In the genomic region with DNA sequence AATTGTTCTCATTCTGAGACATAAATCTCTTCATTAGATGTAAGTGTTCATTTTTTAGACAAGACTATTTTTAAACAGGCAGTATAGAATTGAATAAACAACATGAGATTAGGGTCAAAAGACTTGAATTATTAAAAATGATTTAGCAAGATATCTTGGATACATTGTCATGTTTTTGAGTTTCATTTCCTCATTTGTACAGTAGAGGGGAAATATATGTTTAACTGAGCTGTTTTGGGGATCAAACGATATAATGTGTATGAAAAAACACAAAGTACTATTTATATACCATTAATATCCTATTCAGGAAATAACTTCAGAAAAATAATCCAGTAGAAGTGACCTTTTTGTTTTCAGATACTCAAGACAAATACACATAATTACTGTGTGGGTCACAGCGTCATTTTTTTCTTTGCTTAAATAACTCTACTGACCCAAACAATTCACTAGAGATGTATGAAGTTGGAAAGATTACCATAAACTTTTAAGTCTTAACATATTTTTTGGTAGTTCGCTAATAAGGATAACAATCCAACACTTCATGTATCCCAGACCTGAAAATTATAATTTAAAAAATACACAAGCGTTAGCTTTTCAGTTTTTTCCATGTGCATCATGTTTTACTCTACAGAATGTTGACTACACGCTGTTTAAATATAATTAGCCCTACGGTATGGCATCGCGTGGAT, we compare ENCODE assay signal across 10 cellular contexts. TPM values are rescaled to one million over a fixed set of nuclear protein-coding genes. Genes with fewer than 3 reads are reported as not detected.
DNase-seq lines count a peak whose midpoint lies in the region; ATAC-seq, FAIRE-seq and TF ChIP-seq lines count a peak whose summit lies in the region.
"Had no signal": no experiment of that assay in that cellular context is flagged by ENCODE, and none has a peak within 500 bp of the region (broad histone marks: within the 10 kb centered on the region; RNA-seq: fewer than 3 reads in every experiment).

No MANE protein-coding gene starts in this region.

- peaks cover 1% of the 10 kb centered on the region for H3K9me3 Mint-ChIP-seq in activated CD8-positive, alpha-beta T cell treated with anti-CD3 and anti-CD28 coated beads for 36 hours

- H3K9ac ChIP-seq in iPS-15b (ENCODE audit: low read depth, low read length) (no peak overlapping the region), smooth muscle cell (ENCODE audit: low read depth) (peak overlapping the region; percentile 91)

- POLR2A ChIA-PET in activated CD8-positive, alpha-beta T cell treated with anti-CD3 and anti-CD28 coated beads for 36 hours (lab: Charles Lee), result no interaction called here

- peak overlapping the region; percentile 95 for H2AFZ ChIP-seq in smooth muscle cell (ENCODE audit: low read depth)

- 41% methylated on average over 8 of the region's 8 CpGs for WGBS in smooth muscle cell (ENCODE audit: low lambda C conversion rate)

- H3K4me2 ChIP-seq in smooth muscle cell, result peak overlapping the region; percentile 85

- H3K4me1 ChIP-seq in iPS-15b (ENCODE audit: control insufficient read depth, insufficient read depth, low read length) (peaks cover 9% of the 10 kb centered on the region), smooth muscle cell (ENCODE audit: low read depth) (peaks cover 31% of the 10 kb centered on the region)

- FAIRE-seq in RCC 7860 (lab: Jason Lieb, UNC), result no peak
- no peak for FAIRE-seq in GM12892 (lab: Jason Lieb, UNC)

- peaks cover 5% of the 10 kb centered on the region for H3K36me3 Mint-ChIP-seq in activated CD8-positive, alpha-beta T cell treated with anti-CD3 and anti-CD28 coated beads for 36 hours (ENCODE audit: low read depth)

- peaks cover 4% of the 10 kb centered on the region for H3K4me1 Mint-ChIP-seq in activated CD8-positive, alpha-beta T cell treated with anti-CD3 and anti-CD28 coated beads for 36 hours (ENCODE audit: low read depth)

- intact Hi-C loops in activated CD8-positive, alpha-beta T cell treated with anti-CD3 and anti-CD28 coated beads for 36 hours (cut with micrococcal nuclease), result no loop called here

- peaks cover 21% of the 10 kb centered on the region for H3K27me3 Mint-ChIP-seq in activated CD8-positive, alpha-beta T cell treated with anti-CD3 and anti-CD28 coated beads for 36 hours

- H3K4me3 Mint-ChIP-seq in activated CD8-positive, alpha-beta T cell treated with anti-CD3 and anti-CD28 coated beads for 36 hours, result peak overlapping the region; percentile 58

- peak overlapping the region; percentile 81 for H3K4me3 ChIP-seq in iPS-15b (ENCODE audit: low read depth, low read length)
- H3K4me3 ChIP-seq in smooth muscle cell, result peak overlapping the region; percentile 87

- no peak for TF ChIP-seq POLR2A in GM12892 (IDR thresholded peaks at IDR 0.05; ENCODE audit: low read depth, low read length)

- peaks cover 9% of the 10 kb centered on the region for H3K79me2 ChIP-seq in smooth muscle cell (ENCODE audit: low read depth)

- no peaks in the 10 kb centered on the region for H3K9me3 ChIP-seq in iPS-15b (ENCODE audit: control insufficient read depth, insufficient read depth, low read length)
- no peaks in the 10 kb centered on the region for H3K9me3 ChIP-seq in smooth muscle cell (replicated peaks; ENCODE audit: low read depth)
- H3K9me3 ChIP-seq: adrenal gland had no signal

- H3K27ac Mint-ChIP-seq in activated CD8-positive, alpha-beta T cell treated with anti-CD3 and anti-CD28 coated beads for 36 hours, result no peak overlapping the region

- H3K36me3 ChIP-seq in iPS-15b (ENCODE audit: control insufficient read depth, insufficient read depth, low read length) (no peaks in the 10 kb centered on the region), smooth muscle cell (ENCODE audit: low read depth) (no peaks in the 10 kb centered on the region)
- H3K36me3 ChIP-seq: adrenal gland had no signal

- no peak for TF ChIP-seq CTCF in activated CD8-positive, alpha-beta T cell treated with anti-CD3 and anti-CD28 coated beads for 36 hours (IDR thresholded peaks at IDR 0.05)
- no peak for TF ChIP-seq CTCF in smooth muscle cell (IDR thresholded peaks at IDR 0.05; ENCODE audit: borderline replicate concordance, insufficient read depth, poor library complexity, severe bottlenecking)

- CTCF ChIA-PET in activated CD8-positive, alpha-beta T cell treated with anti-CD3 and anti-CD28 coated beads for 36 hours (lab: Charles Lee), result no interaction called here

- peaks cover 41% of the 10 kb centered on the region for H3K27me3 ChIP-seq in iPS-15b (ENCODE audit: control insufficient read depth, insufficient read depth, low read length)
- H3K27me3 ChIP-seq in smooth muscle cell (ENCODE audit: low read depth), result no peaks in the 10 kb centered on the region
- H3K27me3 ChIP-seq: adrenal gland had no signal

- DNase-seq in NCI-H1092 treated with DMSO at 0.1 percent for 48 hours (lab: John Stamatoyannopoulos, UW), result peak; percentile 58
- no peak for DNase-seq in NCI-H1092 (lab: John Stamatoyannopoulos, UW)
- DNase-seq in activated CD8-positive, alpha-beta T cell treated with anti-CD3 and anti-CD28 coated beads for 36 hours, result no peak
- DNase-seq in smooth muscle cell (lab: John Stamatoyannopoulos, UW; ENCODE audit: unreplicated experiment), result no peak
- no peak for DNase-seq in RCC 7860 (ENCODE audit: low spot score)
- DNase-seq in COLO668 (lab: John Stamatoyannopoulos, UW; ENCODE audit: unreplicated experiment), result no peak
- no peak for DNase-seq in GM12892 (ENCODE audit: insufficient read length)

- no peak for ATAC-seq in activated CD8-positive, alpha-beta T cell treated with anti-CD3 and anti-CD28 coated beads for 36 hours

- H3F3A ChIP-seq in smooth muscle cell (ENCODE audit: low read depth), result peaks cover 14% of the 10 kb centered on the region

- no peaks in the 10 kb centered on the region for H4K20me1 ChIP-seq in smooth muscle cell (ENCODE audit: low read depth)

- H3K27ac ChIP-seq in smooth muscle cell (ENCODE audit: low read depth), result peak overlapping the region; percentile 39

RNA-seq across cellular contexts. Expression of a gene that starts 0.9 kb away (rescaled TPM):
- total RNA-seq in activated CD8-positive, alpha-beta T cell treated with anti-CD3 and anti-CD28 coated beads for 36 hours, result not detected
- total RNA-seq in smooth muscle cell, result 2.9 and 5.9 TPM in 2 replicates
- 0.70 and 1.2 TPM in 2 replicates for polyA plus RNA-seq in smooth muscle cell
- not detected for polyA plus RNA-seq in GM12892 (2012; ENCODE audit: missing spikeins)
- total RNA-seq: A172 had no signal
